Comparison of ENCODE assay signal across 16 cellular contexts in the genomic region with DNA sequence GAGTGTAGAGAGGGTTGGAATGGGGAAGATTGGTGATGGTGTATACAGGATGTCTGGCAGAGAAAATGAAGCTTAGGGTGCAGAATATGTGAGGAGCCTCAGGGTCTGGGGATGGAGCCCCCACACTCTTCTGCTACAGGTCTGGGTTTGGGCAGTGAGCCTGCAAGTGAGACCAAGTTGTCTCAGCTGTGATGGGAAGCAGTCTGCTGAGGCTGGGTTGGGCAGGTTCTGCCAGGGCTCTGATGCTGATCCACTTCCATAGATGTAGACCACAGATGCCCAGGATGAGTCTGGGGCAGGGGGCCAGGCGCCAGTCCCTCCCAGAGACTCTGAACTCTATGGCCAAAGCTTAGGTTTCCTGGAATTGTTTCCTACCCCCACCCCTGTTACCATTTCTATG.
"Had no signal": no experiment of that assay in that cellular context is flagged by ENCODE, and none has a peak within 500 bp of the region (broad histone marks: within the 10 kb centered on the region; RNA-seq: fewer than 3 reads in every experiment).

No MANE protein-coding gene starts in this region.

- H3K27me3 ChIP-seq: uterus had no signal

- H3K4me1 Mint-ChIP-seq: central memory CD8-positive, alpha-beta T cell; immature natural killer cell; nephron progenitor cell had no signal

- H3K4me3 ChIP-seq: smooth muscle cell, uterus had no signal

- H3K27ac ChIP-seq: uterus had no signal

- ATAC-seq: left colon; left ventricle myocardium superior; naive thymus-derived CD4-positive, alpha-beta T cell; right cardiac atrium had no signal

- H3K36me3 ChIP-seq: uterus had no signal

- H3K9me3 ChIP-seq: uterus had no signal

- H3K27ac Mint-ChIP-seq: dendritic cell treated with granulocyte-macrophage colony-stimulating factor and Interleukin-4, amounts not matched to agents 40 ng/mL and 50 ng/mL, for 4 days; naive thymus-derived CD4-positive, alpha-beta T cell; nephron progenitor cell had no signal

- H3K4me1 ChIP-seq: uterus had no signal

- H3K9me3 Mint-ChIP-seq: central memory CD8-positive, alpha-beta T cell; dendritic cell treated with granulocyte-macrophage colony-stimulating factor and Interleukin-4, amounts not matched to agents 40 ng/mL and 50 ng/mL, for 4 days; immature natural killer cell; nephron progenitor cell had no signal

- H3K4me3 Mint-ChIP-seq: central memory CD8-positive, alpha-beta T cell; dendritic cell treated with granulocyte-macrophage colony-stimulating factor and Interleukin-4, amounts not matched to agents 40 ng/mL and 50 ng/mL, for 4 days; immature natural killer cell; naive thymus-derived CD4-positive, alpha-beta T cell; nephron progenitor cell had no signal

- H3K36me3 Mint-ChIP-seq: immature natural killer cell; naive thymus-derived CD4-positive, alpha-beta T cell had no signal

- DNase-seq: immature natural killer cell; kidney; left colon; left ventricle myocardium superior; mesendoderm; naive thymus-derived CD4-positive, alpha-beta T cell; nephron progenitor cell; posterior cingulate gyrus; right cardiac atrium; stimulated activated CD4-positive, alpha-beta T cell treated with anti-CD3 and anti-CD28 coated beads, Interleukin-2, amount 100 ng/mL, for 48 hours; stimulated activated naive CD4-positive, alpha-beta T cell treated with Interleukin-2 at 50 U/mL for 16 hours; trophoblast cell; uterus had no signal
